Comparison of ENCODE assay signal across 8 cellular contexts in genomic region chr20:41011551-41012067, GRCh38. TPM values are rescaled to one million over a fixed set of nuclear protein-coding genes. Genes with fewer than 3 reads are reported as not detected.
DNase-seq lines count a peak whose midpoint lies in the region; ATAC-seq and TF ChIP-seq lines count a peak whose summit lies in the region.

No MANE protein-coding gene starts in this region.

- in situ Hi-C loops in brain microvascular endothelial cell (cut with HindIII; ENCODE audit: low pct_ligation_motif_present, low sequenced_read_pairs): no loop called here

- H3K9me3 ChIP-seq in lung (ENCODE audit: control insufficient read depth in 2 of 2, insufficient read depth in 1 of 2, low read length in 1 of 2): no peaks in the 10 kb centered on the region

- H3K36me3 ChIP-seq in lung (ENCODE audit: control insufficient read depth in 2 of 2, insufficient read depth in 2 of 2, low read length in 2 of 2): no peaks in the 10 kb centered on the region
- no peaks in the 10 kb centered on the region for H3K36me3 ChIP-seq in brain microvascular endothelial cell (replicated peaks)

- H3K27ac ChIP-seq in lung (ENCODE audit: low read depth in 1 of 2, low read length in 1 of 2) (peak overlapping the region in 1 of 2 donors; percentile 87), brain microvascular endothelial cell (no peak overlapping the region)

- H3K27me3 ChIP-seq in lung (ENCODE audit: control insufficient read depth, insufficient read depth) (no peaks in the 10 kb centered on the region), brain microvascular endothelial cell (replicated peaks) (no peaks in the 10 kb centered on the region)

- TF ChIP-seq CTCF in lung (IDR thresholded peaks at IDR 0.05; ENCODE audit: control extremely low read depth, extremely low read depth) (no peak), brain microvascular endothelial cell (IDR thresholded peaks at IDR 0.05; ENCODE audit: low read depth, low read length, missing control alignments) (no peak)

- H3K4me1 ChIP-seq in lung (ENCODE audit: control insufficient read depth in 2 of 2, insufficient read depth in 2 of 2, low read length in 2 of 2): peaks cover 0 to 19% of the 10 kb centered on the region in 2 donors

- ATAC-seq in GM18520 (IDR thresholded peaks at IDR 0.05; ENCODE audit: unreplicated experiment) (peak; percentile 85), GM21825 (IDR thresholded peaks at IDR 0.05; ENCODE audit: unreplicated experiment) (peak; percentile 84), lung (ENCODE audit: insufficient read depth, low FRiP score) (peak; percentile 77)

- H3K4me3 ChIP-seq in lung (no peak overlapping the region), brain microvascular endothelial cell (ENCODE audit: low read depth, low read length) (no peak overlapping the region)

- 61 to 64% methylated on average over 5 of the region's 5 CpGs for WGBS in lung, 2 donors

- peak; percentile 61 for DNase-seq in LoVo (ENCODE audit: low spot score)
- peak; percentile 67 for DNase-seq in lung (ENCODE audit: low spot score)
- DNase-seq in NCI-H510A treated with DMSO at 0.1 percent for 48 hours (lab: John Stamatoyannopoulos, UW): no peak
- DNase-seq in NCI-H2171 (lab: John Stamatoyannopoulos, UW): no peak
- no peak for DNase-seq in brain microvascular endothelial cell
- no peak for DNase-seq in DMS153 treated with DMSO at 0.1 percent for 48 hours (lab: John Stamatoyannopoulos, UW; ENCODE audit: unreplicated experiment)

RNA-seq across cellular contexts. Expression of gene TOP1, which starts 17.0 kb away (rescaled TPM):
- 10 to 100 TPM; 52.7 to 62.7 TPM for total RNA-seq in lung
- polyA plus RNA-seq in lung: 10 to 100 TPM; 39.7 to 50.6 TPM

Comparison
In these comparisons a context has a peak if more than half of its experiments do, and no peak if none do; other contexts are left out.
1. DNase-seq: peak in LoVo (single experiment) and lung (single experiment); none in NCI-H510A treated with DMSO at 0.1 percent for 48 hours (single experiment), NCI-H2171 (single experiment), brain microvascular endothelial cell (single experiment) and DMS153 treated with DMSO at 0.1 percent for 48 hours (single experiment).
2. Peak in every context shown above with its lines, with median percentiles within 50 percentile points of each other: ATAC-seq.